ENCODE assay signal across 2 cellular contexts in the genomic region with DNA sequence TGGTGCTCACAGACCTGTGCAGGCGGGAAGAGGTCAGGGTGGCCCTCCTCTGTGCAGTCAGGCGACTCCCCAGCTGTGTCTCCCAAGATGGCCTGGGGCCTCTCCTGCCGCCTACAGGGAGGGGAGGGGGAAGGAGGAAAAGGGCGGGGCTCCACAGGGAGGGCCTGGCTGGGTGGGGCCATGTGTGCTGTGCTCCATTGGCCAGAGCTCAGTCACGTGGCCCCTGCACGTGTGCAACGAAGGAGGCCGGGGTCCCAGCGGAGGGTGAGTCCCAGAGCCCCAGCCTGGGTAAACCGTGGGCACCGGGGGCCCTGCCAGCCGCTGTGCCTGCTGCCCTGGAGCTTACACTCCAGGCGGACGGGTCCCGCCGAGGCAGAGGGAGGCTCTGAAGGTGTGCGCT.
TF ChIP-seq lines count a peak whose summit lies in the region.

No MANE protein-coding gene starts in this region.

TF ChIP-seq in HepG2, 621 proteins besides CTCF, POLR2A, EP300 and RAD21:
- TF ChIP-seq, protein P1, sequence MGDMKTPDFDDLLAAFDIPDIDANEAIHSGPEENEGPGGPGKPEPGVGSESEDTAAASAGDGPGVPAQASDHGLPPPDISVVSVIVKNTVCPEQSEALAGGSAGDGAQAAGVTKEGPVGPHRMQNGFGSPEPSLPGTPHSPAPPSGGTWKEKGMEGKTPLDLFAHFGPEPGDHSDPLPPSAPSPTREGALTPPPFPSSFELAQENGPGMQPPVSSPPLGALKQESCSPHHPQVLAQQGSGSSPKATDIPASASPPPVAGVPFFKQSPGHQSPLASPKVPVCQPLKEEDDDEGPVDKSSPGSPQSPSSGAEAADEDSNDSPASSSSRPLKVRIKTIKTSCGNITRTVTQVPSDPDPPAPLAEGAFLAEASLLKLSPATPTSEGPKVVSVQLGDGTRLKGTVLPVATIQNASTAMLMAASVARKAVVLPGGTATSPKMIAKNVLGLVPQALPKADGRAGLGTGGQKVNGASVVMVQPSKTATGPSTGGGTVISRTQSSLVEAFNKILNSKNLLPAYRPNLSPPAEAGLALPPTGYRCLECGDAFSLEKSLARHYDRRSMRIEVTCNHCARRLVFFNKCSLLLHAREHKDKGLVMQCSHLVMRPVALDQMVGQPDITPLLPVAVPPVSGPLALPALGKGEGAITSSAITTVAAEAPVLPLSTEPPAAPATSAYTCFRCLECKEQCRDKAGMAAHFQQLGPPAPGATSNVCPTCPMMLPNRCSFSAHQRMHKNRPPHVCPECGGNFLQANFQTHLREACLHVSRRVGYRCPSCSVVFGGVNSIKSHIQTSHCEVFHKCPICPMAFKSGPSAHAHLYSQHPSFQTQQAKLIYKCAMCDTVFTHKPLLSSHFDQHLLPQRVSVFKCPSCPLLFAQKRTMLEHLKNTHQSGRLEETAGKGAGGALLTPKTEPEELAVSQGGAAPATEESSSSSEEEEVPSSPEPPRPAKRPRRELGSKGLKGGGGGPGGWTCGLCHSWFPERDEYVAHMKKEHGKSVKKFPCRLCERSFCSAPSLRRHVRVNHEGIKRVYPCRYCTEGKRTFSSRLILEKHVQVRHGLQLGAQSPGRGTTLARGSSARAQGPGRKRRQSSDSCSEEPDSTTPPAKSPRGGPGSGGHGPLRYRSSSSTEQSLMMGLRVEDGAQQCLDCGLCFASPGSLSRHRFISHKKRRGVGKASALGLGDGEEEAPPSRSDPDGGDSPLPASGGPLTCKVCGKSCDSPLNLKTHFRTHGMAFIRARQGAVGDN (CRISPR knock-in tag; IDR thresholded peaks at IDR 0.05) = 0 out of 2 replicates have a peak, but pooled peaks have one; percentile 15
- TF ChIP-seq, protein P2, sequence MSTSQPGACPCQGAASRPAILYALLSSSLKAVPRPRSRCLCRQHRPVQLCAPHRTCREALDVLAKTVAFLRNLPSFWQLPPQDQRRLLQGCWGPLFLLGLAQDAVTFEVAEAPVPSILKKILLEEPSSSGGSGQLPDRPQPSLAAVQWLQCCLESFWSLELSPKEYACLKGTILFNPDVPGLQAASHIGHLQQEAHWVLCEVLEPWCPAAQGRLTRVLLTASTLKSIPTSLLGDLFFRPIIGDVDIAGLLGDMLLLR (CRISPR knock-in tag; IDR thresholded peaks at IDR 0.05) = no peak

TF ChIP-seq in H1, 55 proteins besides CTCF, POLR2A, EP300 and RAD21:
- no peak for TF ChIP-seq HDAC2 (IDR thresholded peaks at IDR 0.05; ENCODE audit: borderline replicate concordance in 1 of 2, low read depth in 2 of 2, low read length in 2 of 2)
- no peak for TF ChIP-seq KDM1A (IDR thresholded peaks at IDR 0.05; ENCODE audit: borderline replicate concordance, low read length)
- TF ChIP-seq SP4 (IDR thresholded peaks at IDR 0.05; ENCODE audit: low read length) = no peak
- no peak for TF ChIP-seq TEAD4 (IDR thresholded peaks at IDR 0.05; ENCODE audit: low read depth, low read length)
- TF ChIP-seq CEBPB (IDR thresholded peaks at IDR 0.05; ENCODE audit: low read depth, low read length) = no peak
- no peak for TF ChIP-seq SUZ12 (IDR thresholded peaks at IDR 0.05; ENCODE audit: low read length)
- no peak for TF ChIP-seq HDAC6 (IDR thresholded peaks at IDR 0.05; ENCODE audit: low read depth, low read length)
- TF ChIP-seq NRF1 (IDR thresholded peaks at IDR 0.05; ENCODE audit: low read depth, low read length) = no peak
- TF ChIP-seq POU5F1 (IDR thresholded peaks at IDR 0.05; ENCODE audit: low read depth, low read length) = no peak
- TF ChIP-seq NANOG (IDR thresholded peaks at IDR 0.05; ENCODE audit: insufficient read depth, low read depth, low read length, poor library complexity, severe bottlenecking) = no peak
- no peak for TF ChIP-seq EGR1 (IDR thresholded peaks at IDR 0.05; ENCODE audit: borderline replicate concordance, low read depth, low read length)
- no peak for TF ChIP-seq FOSL1 (IDR thresholded peaks at IDR 0.05; ENCODE audit: insufficient read depth, low read depth, low read length)
- no peak for TF ChIP-seq KDM4A (IDR thresholded peaks at IDR 0.05; ENCODE audit: low read depth, low read length, severe bottlenecking)
- TF ChIP-seq PHF8 (conservative IDR thresholded peaks at IDR 0.05; ENCODE audit: low read depth, low read length) = no peak
TF ChIP-seq in H1: peak in this region for 0.
